In the genomic region with DNA sequence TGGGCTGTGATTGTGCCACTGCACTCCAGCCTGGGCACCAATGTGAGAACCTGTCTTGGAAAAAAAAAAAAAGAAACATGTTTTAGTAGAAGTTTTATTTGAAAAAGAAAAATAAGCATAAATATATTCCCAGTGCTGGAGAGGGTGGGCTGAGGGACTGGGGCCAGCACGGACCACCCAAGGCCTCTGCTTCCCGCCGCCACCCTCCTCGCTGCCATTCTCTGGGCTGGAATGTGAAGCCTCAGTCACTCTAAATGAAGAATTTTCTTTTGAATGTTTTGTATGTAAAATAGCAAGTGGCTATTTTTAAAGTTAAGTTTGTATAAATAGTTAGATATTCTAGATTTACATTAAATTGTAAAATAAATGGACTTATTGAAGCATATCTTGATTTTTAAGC, we compare ENCODE assay signal across 29 cellular contexts. TPM values are rescaled to one million over a fixed set of nuclear protein-coding genes. Genes with fewer than 3 reads are reported as not detected.
"Had no signal": no experiment of that assay in that cellular context is flagged by ENCODE, and none has a peak within 500 bp of the region (broad histone marks: within the 10 kb centered on the region; RNA-seq: fewer than 3 reads in every experiment).

No MANE protein-coding gene starts in this region.

- H3K9me3 ChIP-seq: ascending aorta had no signal

- H3K27me3 ChIP-seq: ascending aorta, cardiac muscle cell had no signal

- H3K27ac ChIP-seq: ascending aorta, cardiac muscle cell, VCaP had no signal

- H3K4me1 ChIP-seq: ascending aorta had no signal

- ATAC-seq: activated CD8-positive, alpha-beta T cell treated with anti-CD3 and anti-CD28 coated beads for 36 hours; activated naive CD8-positive, alpha-beta T cell treated with anti-CD3 and anti-CD28 coated beads, Interleukin-2, amount 50 U/mL, for 24 hours; activated T-cell treated with anti-CD3 and anti-CD28 coated beads, Interleukin-2, amount 50 U/mL, for 4 hours; activated T-cell treated with anti-CD3 and anti-CD28 coated beads, Interleukin-2, amount 50 U/mL, for 72 hours; activated T-helper 17 cell treated with anti-CD3 and anti-CD28 coated beads, Interleukin-2, amount 50 U/mL, for 72 hours; T-cell; T-helper 17 cell had no signal

- H3K36me3 ChIP-seq: ascending aorta, cardiac muscle cell had no signal

- DNase-seq: activated B cell treated with CpG ODN at 0.5 μM for 24 hours; activated CD4-positive, alpha-beta memory T cell treated with anti-CD3 and anti-CD28 coated beads for 36 hours; activated CD4-positive, alpha-beta T cell treated with anti-CD3 and anti-CD28 coated beads for 4 hours; activated CD4-positive, alpha-beta T cell treated with anti-CD3 and anti-CD28 coated beads, Interleukin-2, amount 10 ng/mL, durations not matched to agents 24 days and 14 days; activated CD4-positive, alpha-beta T cell treated with anti-CD3 and anti-CD28 coated beads, Interleukin-2, amount 50 U/mL, for 1 hour; activated CD4-positive, alpha-beta T cell treated with anti-CD3 and anti-CD28 coated beads, Interleukin-2, amount 50 U/mL, for 4 hours; activated CD4-positive, CD25-positive, alpha-beta regulatory T cell treated with anti-CD3 and anti-CD28 coated beads, Interleukin-2, amount 50 U/mL, for 72 hours; activated CD8-positive, alpha-beta memory T cell treated with anti-CD3 and anti-CD28 coated beads, Interleukin-2, amount 50 U/mL, for 4 hours; activated CD8-positive, alpha-beta T cell treated with anti-CD3 and anti-CD28 coated beads for 36 hours; activated effector memory CD4-positive, alpha-beta T cell treated with anti-CD3 and anti-CD28 coated beads, Interleukin-2, amount 50 U/mL, for 16 hours; activated gamma-delta T cell treated with Interleukin-2 at 50 U/mL for 16 hours; activated naive CD4-positive, alpha-beta T cell; activated naive CD4-positive, alpha-beta T cell treated with anti-CD3 and anti-CD28 coated beads, Interleukin-2, amount 10 ng/mL, durations not matched to agents 7 days and 5 days; activated naive CD8-positive, alpha-beta T cell treated with anti-CD3 and anti-CD28 coated beads, Interleukin-2, amount 10 ng/mL, durations not matched to agents 7 days and 5 days; activated naive CD8-positive, alpha-beta T cell treated with anti-CD3 and anti-CD28 coated beads, Interleukin-2, amount 50 U/mL, for 24 hours; activated T-cell treated with anti-CD3 and anti-CD28 coated beads for 4 hours; activated T-cell treated with anti-CD3 and anti-CD28 coated beads, Interleukin-2, amount 50 U/mL, for 1 hour; activated T-cell treated with anti-CD3 and anti-CD28 coated beads, Interleukin-2, amount 50 U/mL, for 4 hours; activated T-cell treated with anti-CD3 and anti-CD28 coated beads, Interleukin-2, amount 50 U/mL, for 72 hours; amygdala; anterior cingulate cortex; caudate nucleus; cerebellar nuclear complex; T-cell; T-helper 17 cell had no signal

- H3K4me3 ChIP-seq: ascending aorta, cardiac muscle cell had no signal

RNA-seq across cellular contexts. Expression of a gene that starts 33.8 kb away (rescaled TPM):
- total RNA-seq: ascending aorta had no signal
